ENCODE assay signal across 9 cellular contexts in genomic region chr22:46397514-46397913, GRCh38.
"Had no signal": no experiment of that assay in that cellular context is flagged by ENCODE, and none has a peak within 500 bp of the region (broad histone marks: within the 10 kb centered on the region; RNA-seq: fewer than 3 reads in every experiment).

No MANE protein-coding gene starts in this region.

- H3K27ac ChIP-seq: GM23248 had no signal

- H3K4me1 Mint-ChIP-seq: GM23338, H9 had no signal

- DNase-seq: GM23248, GOT3, H7, H9, HCEC 1CT, HFFc6 had no signal

- H3K4me3 Mint-ChIP-seq: GM23338, H9, HFFc6 had no signal

- H3K36me3 ChIP-seq: HAP-1 had no signal

- H3K9ac ChIP-seq: GM23248 had no signal

- H3K4me2 ChIP-seq: GM23338 had no signal

- H2AFZ ChIP-seq: GM23248, GM23338 had no signal

- H3K27ac Mint-ChIP-seq: GM23338, HFFc6 had no signal

- H3K9me3 Mint-ChIP-seq: GM23338, H9, HFFc6 had no signal

- H3K4me1 ChIP-seq: HAP-1 had no signal

- H3K4me3 ChIP-seq: GM23248, GM23338, HAP-1 had no signal

- H3K9me3 ChIP-seq: HAP-1 had no signal

- ATAC-seq: GM23338, HCT116 had no signal
